Comparison of ENCODE assay signal across 12 cellular contexts in genomic region chr4:105352826-105353225, GRCh38.
A peak's percentile ranks its signal among the peaks of the same experiment; 100 is the strongest.
DNase-seq lines count a peak whose midpoint lies in the region; ATAC-seq lines count a peak whose summit lies in the region.
"Had no signal": no experiment of that assay in that cellular context is flagged by ENCODE, and none has a peak within 500 bp of the region (broad histone marks: within the 10 kb centered on the region; RNA-seq: fewer than 3 reads in every experiment).

No MANE protein-coding gene starts in this region.

- peak; percentile 2 for DNase-seq in kidney glomerular epithelial cell (lab: John Stamatoyannopoulos, UW)
- DNase-seq in NCI-H2227 (lab: John Stamatoyannopoulos, UW; ENCODE audit: unreplicated experiment) = no peak
- DNase-seq in mucosa of gallbladder (ENCODE audit: low spot score) = no peak
- no peak for DNase-seq in ACHN
- DNase-seq in posterior vena cava (ENCODE audit: low spot score) = no peak
- DNase-seq: activated naive CD4-positive, alpha-beta T cell treated with anti-CD3 and anti-CD28 coated beads, Interleukin-2, amount 10 ng/mL, durations not matched to agents 7 days and 5 days; gastrocnemius medialis; Kasumi-1; naive B cell had no signal

- ATAC-seq in GM18868 (IDR thresholded peaks at IDR 0.05; ENCODE audit: unreplicated experiment) (peak; percentile 85), GM21619 (IDR thresholded peaks at IDR 0.05; ENCODE audit: unreplicated experiment) (peak; percentile 74), HG03442 (IDR thresholded peaks at IDR 0.05; ENCODE audit: unreplicated experiment) (peak; percentile 95)

- in situ Hi-C loops in ACHN (cut with HindIII; ENCODE audit: low pct_ligation_motif_present, low pct_unique_long_range_greater_than_20kb, low sequenced_read_pairs) = no loop called here

- intact Hi-C loops in posterior vena cava (cut with DNase I) = no loop called here
